Comparison of ENCODE assay signal across 28 cellular contexts in genomic region chr11:12876988-12877387, GRCh38.
"Had no signal": no experiment of that assay in that cellular context is flagged by ENCODE, and none has a peak within 500 bp of the region (broad histone marks: within the 10 kb centered on the region; RNA-seq: fewer than 3 reads in every experiment).

No MANE protein-coding gene starts in this region.

- H3K4me1 ChIP-seq: ascending aorta, body of pancreas, SJCRH30 had no signal

- DNase-seq: activated CD4-positive, alpha-beta T cell treated with anti-CD3 and anti-CD28 coated beads for 48 hours; activated CD4-positive, alpha-beta T cell treated with anti-CD3 and anti-CD28 coated beads, Interleukin-2, amount 50 U/mL, for 4 hours; activated CD4-positive, CD25-positive, alpha-beta regulatory T cell treated with anti-CD3 and anti-CD28 coated beads, Interleukin-2, amount 50 U/mL, for 72 hours; activated CD8-positive, alpha-beta memory T cell treated with anti-CD3 and anti-CD28 coated beads, Interleukin-2, amount 50 U/mL, for 48 hours; activated CD8-positive, alpha-beta T cell treated with anti-CD3 and anti-CD28 coated beads, Interleukin-2, amount 10 ng/mL, durations not matched to agents 7 days and 5 days; activated gamma-delta T cell treated with Interleukin-2 at 50 U/mL for 16 hours; activated naive CD4-positive, alpha-beta T cell treated with anti-CD3 and anti-CD28 coated beads, Interleukin-2, amount 10 ng/mL, durations not matched to agents 7 days and 5 days; activated naive CD8-positive, alpha-beta T cell treated with anti-CD3 and anti-CD28 coated beads for 36 hours; activated T-cell treated with anti-CD3 and anti-CD28 coated beads, Interleukin-2, amount 50 U/mL, for 4 hours; body of pancreas; central memory CD4-positive, alpha-beta T cell; IMR-90; KG1; MG63; MV-4-11; NCI-H1105; NCI-H1436; NCI-H187; NCI-H2081; NCI-H446; NCI-H524; PC-9; Right ventricle myocardium superior; RPMI8226; SJCRH30; SK-N-SH; T-helper 1 cell had no signal

- H3K9ac ChIP-seq: SK-N-SH had no signal

- H3K27ac ChIP-seq: ascending aorta, body of pancreas, PC-9, SJCRH30 had no signal

- H3K4me3 ChIP-seq: ascending aorta, body of pancreas, MG63, PC-9, SJCRH30 had no signal

- H3K27me3 ChIP-seq: ascending aorta, body of pancreas, MG63, SJCRH30 had no signal
